In the genomic region with DNA sequence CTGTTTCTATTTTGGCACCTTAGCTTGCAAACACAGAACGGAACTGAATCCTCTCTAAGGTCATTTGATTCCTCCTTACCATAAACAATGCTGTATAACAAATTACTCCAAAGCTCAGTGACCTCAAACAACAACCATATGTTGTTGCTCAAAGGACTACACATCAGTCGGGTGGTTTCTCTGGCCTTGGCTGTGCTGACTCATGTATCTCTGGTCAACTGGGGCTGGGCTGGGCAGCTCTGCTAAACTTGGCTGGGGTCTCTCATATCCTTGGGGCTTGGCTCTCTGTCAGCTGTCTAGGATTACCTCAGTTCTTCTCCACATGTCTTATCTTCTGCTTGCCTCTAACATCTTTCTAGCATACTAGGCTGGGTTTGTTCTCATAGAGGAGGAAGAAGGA, we compare ENCODE assay signal across 11 cellular contexts.
A peak's percentile ranks its signal among the peaks of the same experiment; 100 is the strongest.
DNase-seq lines count a peak whose midpoint lies in the region; ATAC-seq, FAIRE-seq and TF ChIP-seq lines count a peak whose summit lies in the region.
"Had no signal": no experiment of that assay in that cellular context is flagged by ENCODE, and none has a peak within 500 bp of the region (broad histone marks: within the 10 kb centered on the region; RNA-seq: fewer than 3 reads in every experiment).

No MANE protein-coding gene starts in this region.

- H3K79me2 ChIP-seq in osteoblast (ENCODE audit: insufficient read depth, low read length), result peaks cover 7% of the 10 kb centered on the region

- H4K20me1 ChIP-seq in osteoblast (ENCODE audit: insufficient read depth, low read length), result no peaks in the 10 kb centered on the region

- FAIRE-seq in frontal cortex (lab: Jason Lieb, UNC), result no peak

- no peak overlapping the region for H2AFZ ChIP-seq in osteoblast (ENCODE audit: low read length)

- CTCF ChIA-PET in BJ (lab: Yijun Ruan, JAX), result interaction anchor here (0.6 kb wide), 1 partner anchor 18 kb away, joined by 3 read pairs; no protein-coding TSS in a partner anchor

- H3K4me1 ChIP-seq in SJSA1 (replicated peaks), result peaks cover 48% of the 10 kb centered on the region
- peaks cover 36% of the 10 kb centered on the region for H3K4me1 ChIP-seq in osteoblast (ENCODE audit: insufficient read depth, low read length)

- no peaks in the 10 kb centered on the region for H3K36me3 ChIP-seq in BJ (ENCODE audit: control insufficient read depth, insufficient read depth, low read length)
- no peaks in the 10 kb centered on the region for H3K36me3 ChIP-seq in SJSA1
- no peaks in the 10 kb centered on the region for H3K36me3 ChIP-seq in osteoblast (ENCODE audit: insufficient read depth, low read length)
- H3K36me3 ChIP-seq: neutrophil had no signal

- H3K27ac ChIP-seq in SJSA1, result peak overlapping the region; percentile 19
- H3K27ac ChIP-seq in osteoblast (ENCODE audit: low read depth, low read length), result peak overlapping the region; percentile 63
- H3K27ac ChIP-seq: neutrophil had no signal

- peak overlapping the region; percentile 30 for H3K4me2 ChIP-seq in osteoblast (ENCODE audit: insufficient read depth, low read length)

- H3K4me3 ChIP-seq in BJ (ENCODE audit: low read depth, low read length), result no peak overlapping the region
- H3K4me3 ChIP-seq in SJSA1, result no peak overlapping the region
- H3K4me3 ChIP-seq in osteoblast (ENCODE audit: insufficient read depth, low read length), result no peak overlapping the region

- TF ChIP-seq CTCF in BJ (IDR thresholded peaks at IDR 0.05; ENCODE audit: insufficient read depth, low read depth, low read length), result no peak
- no peak for TF ChIP-seq CTCF in osteoblast (IDR thresholded peaks at IDR 0.05; ENCODE audit: extremely low read depth, low read depth, low read length)

- H3K9me3 ChIP-seq in SJSA1 (replicated peaks) (no peaks in the 10 kb centered on the region), osteoblast (ENCODE audit: low read depth, low read length) (no peaks in the 10 kb centered on the region)
- H3K9me3 ChIP-seq: neutrophil had no signal

- H3K27me3 ChIP-seq in BJ (ENCODE audit: control insufficient read depth, insufficient read depth, low read length) (no peaks in the 10 kb centered on the region), SJSA1 (replicated peaks) (no peaks in the 10 kb centered on the region), osteoblast (ENCODE audit: insufficient read depth, low read length) (no peaks in the 10 kb centered on the region)
- H3K27me3 ChIP-seq: neutrophil had no signal

- ATAC-seq in GM18517 (IDR thresholded peaks at IDR 0.05; ENCODE audit: unreplicated experiment), result no peak

- POLR2A ChIA-PET in BJ (lab: Charles Lee), result interaction anchor here (0.7 kb wide), 1 partner anchor 8 kb away, joined by 5 read pairs; no protein-coding TSS in a partner anchor

- peak; percentile 95 for DNase-seq in BJ (ENCODE audit: low read depth)
- peak; percentile 72 for DNase-seq in SJSA1 (ENCODE audit: low read depth in 1 of 2, low spot score in 2 of 2)
- DNase-seq in fibroblast of gingiva (ENCODE audit: low read depth), result peak; percentile 98
- DNase-seq in osteoblast (ENCODE audit: insufficient read length, low spot score, missing footprints), result peak; percentile 89
- no peak for DNase-seq in GM19238 (ENCODE audit: insufficient read length, low spot score)
- DNase-seq in frontal cortex (ENCODE audit: low spot score in 2 of 2), result no peak
- no peak for DNase-seq in stimulated activated CD4-positive, alpha-beta T cell treated with anti-CD3 and anti-CD28 coated beads, Interleukin-4, amount 100 ng/mL, for 24 hours
- DNase-seq: activated gamma-delta T cell, glutamatergic neuron had no signal

Comparison
In these comparisons a context has a peak if more than half of its experiments do, and no peak if none do; other contexts are left out.
1. DNase-seq: peak in BJ (single experiment), SJSA1 (2 of 2), fibroblast of gingiva (single experiment) and osteoblast (single experiment); none in GM19238 (single experiment), frontal cortex (0 of 2) and stimulated activated CD4-positive, alpha-beta T cell treated with anti-CD3 and anti-CD28 coated beads, Interleukin-4, amount 100 ng/mL, for 24 hours (single experiment).